ENCODE assay signal across 11 cellular contexts in the genomic region with DNA sequence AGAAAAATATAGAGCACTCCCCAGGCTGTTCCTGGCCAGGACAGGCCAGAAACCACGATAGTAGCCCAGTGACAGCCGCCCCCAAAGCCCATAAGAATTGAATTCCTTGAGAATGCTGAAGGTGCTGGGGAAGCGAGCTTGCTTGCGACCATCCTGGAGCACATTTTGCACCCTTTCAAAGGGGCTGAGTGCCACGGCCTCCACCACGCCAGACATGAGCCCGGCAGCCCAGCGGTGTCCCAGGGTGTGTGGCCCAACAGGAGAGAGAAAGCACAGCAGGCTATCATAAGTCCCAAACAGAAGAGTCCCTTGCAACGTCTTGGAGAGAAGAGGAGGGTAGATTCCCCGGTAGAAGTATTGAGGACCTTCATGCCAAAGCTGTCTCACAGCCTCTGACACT. TPM values are rescaled to one million over a fixed set of nuclear protein-coding genes. Genes with fewer than 3 reads are reported as not detected.
"Had no signal": no experiment of that assay in that cellular context is flagged by ENCODE, and none has a peak within 500 bp of the region (broad histone marks: within the 10 kb centered on the region; RNA-seq: fewer than 3 reads in every experiment).

No MANE protein-coding gene starts in this region.

- H3K9me3 ChIP-seq: HAP-1 had no signal

- H3K27ac ChIP-seq: GM23248, KMS-11 had no signal

- H3K4me3 ChIP-seq: GM23248, HAP-1, K562 had no signal

- H3K9ac ChIP-seq: GM23248, KMS-11 had no signal

- H3K4me3 Mint-ChIP-seq: HFFc6 had no signal

- H3K36me3 ChIP-seq: HAP-1 had no signal

- ATAC-seq: HCT116, K562 had no signal

- H3K4me1 ChIP-seq: HAP-1 had no signal

- H3K9me3 Mint-ChIP-seq: HFFc6 had no signal

- H3K27ac Mint-ChIP-seq: HFFc6 had no signal

- FAIRE-seq: HTR-8/SVneo, K562 had no signal

- DNase-seq: GM23248, GOT3, H7, HFFc6, IMR-90 had no signal

- H3K4me2 ChIP-seq: KMS-11 had no signal

- H2AFZ ChIP-seq: GM23248 had no signal

RNA-seq across cellular contexts. Expression of a gene that starts 7.6 kb away (rescaled TPM):
- total RNA-seq: GM23248, HT-29, K562 had no signal

RNA-seq across cellular contexts. Expression of a gene that starts 28.6 kb away (rescaled TPM):
- total RNA-seq: HT-29, K562 had no signal
